19 cellular contexts compared by ENCODE assay signal in the genomic region with DNA sequence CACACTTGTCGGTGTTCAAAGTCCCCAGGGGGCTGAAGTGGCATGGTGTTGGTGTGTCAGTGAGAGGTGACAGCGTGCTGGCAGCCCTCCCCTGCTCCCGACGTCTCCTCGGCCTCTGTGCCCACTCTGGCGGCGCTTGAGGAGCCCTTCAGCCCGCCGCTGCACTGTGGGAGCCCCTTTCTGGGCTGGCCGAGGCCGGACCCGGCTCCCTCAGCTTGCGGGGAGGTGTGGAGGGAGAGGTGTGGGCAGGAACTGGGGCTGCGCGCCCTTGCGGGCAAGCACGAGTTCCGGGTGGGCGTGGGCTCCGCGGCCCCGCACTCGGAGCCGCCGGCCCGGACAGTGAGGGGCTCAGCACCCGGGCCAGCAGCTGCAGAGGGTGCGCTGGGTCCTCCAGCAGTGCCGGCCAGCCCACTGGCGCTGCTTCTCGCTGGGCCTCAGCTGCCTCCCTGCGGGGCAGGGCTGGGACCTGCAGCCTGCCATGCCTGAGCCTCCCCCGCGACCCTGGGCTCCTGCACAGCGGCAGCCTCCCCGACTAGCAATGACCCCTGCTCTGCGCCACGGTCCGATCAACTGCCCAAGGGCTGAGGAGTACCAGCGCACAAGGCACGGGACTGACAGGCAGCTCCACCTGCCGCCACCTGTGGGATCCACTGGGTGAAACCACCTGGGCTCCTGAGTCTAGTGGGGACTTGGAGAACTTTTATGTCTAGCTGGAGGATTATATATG.
"Had no signal": no experiment of that assay in that cellular context is flagged by ENCODE, and none has a peak within 500 bp of the region (broad histone marks: within the 10 kb centered on the region; RNA-seq: fewer than 3 reads in every experiment).

No MANE protein-coding gene starts in this region.

- H3K4me1 ChIP-seq: heart left ventricle, left lung, right lobe of liver, suprapubic skin, tibial nerve had no signal

- DNase-seq: cortex of kidney; effector CD8-positive, alpha-beta T cell; foreskin melanocyte; hypothalamus; islet precursor cell; mesendoderm; naive B cell; right lobe of liver; stimulated activated CD4-positive, alpha-beta T cell treated with anti-CD3 and anti-CD28 coated beads, Interleukin-2, amount 100 ng/mL, for 24 hours; stimulated activated CD4-positive, alpha-beta T cell treated with anti-CD3 and anti-CD28 coated beads, Interleukin-4, amount 100 ng/mL, for 4 hours; stimulated activated naive CD4-positive, alpha-beta T cell had no signal

- ATAC-seq: heart left ventricle, left lung had no signal

- H3K27me3 Mint-ChIP-seq: central memory CD8-positive, alpha-beta T cell; naive B cell had no signal

- H3K9me3 Mint-ChIP-seq: nephron had no signal

- H3K36me3 ChIP-seq: heart left ventricle, left lung, neutrophil, right lobe of liver, suprapubic skin, tibial nerve had no signal

- H3K27ac ChIP-seq: dorsolateral prefrontal cortex, heart left ventricle, left lung, neutrophil, right lobe of liver, suprapubic skin, tibial nerve had no signal

- H3K4me3 Mint-ChIP-seq: central memory CD8-positive, alpha-beta T cell; naive B cell; nephron had no signal

- H3K4me1 Mint-ChIP-seq: central memory CD8-positive, alpha-beta T cell; naive B cell; nephron had no signal

- H3K27ac Mint-ChIP-seq: nephron had no signal

- H3K27me3 ChIP-seq: dorsolateral prefrontal cortex, heart left ventricle, left lung, neutrophil, right lobe of liver, suprapubic skin, tibial nerve had no signal

- H3K9me3 ChIP-seq: neutrophil, right lobe of liver, suprapubic skin had no signal

- H3K4me3 ChIP-seq: dorsolateral prefrontal cortex, heart left ventricle, left lung, right lobe of liver, suprapubic skin, tibial nerve had no signal
